Comparison of ENCODE assay signal across 10 cellular contexts in the genomic region with DNA sequence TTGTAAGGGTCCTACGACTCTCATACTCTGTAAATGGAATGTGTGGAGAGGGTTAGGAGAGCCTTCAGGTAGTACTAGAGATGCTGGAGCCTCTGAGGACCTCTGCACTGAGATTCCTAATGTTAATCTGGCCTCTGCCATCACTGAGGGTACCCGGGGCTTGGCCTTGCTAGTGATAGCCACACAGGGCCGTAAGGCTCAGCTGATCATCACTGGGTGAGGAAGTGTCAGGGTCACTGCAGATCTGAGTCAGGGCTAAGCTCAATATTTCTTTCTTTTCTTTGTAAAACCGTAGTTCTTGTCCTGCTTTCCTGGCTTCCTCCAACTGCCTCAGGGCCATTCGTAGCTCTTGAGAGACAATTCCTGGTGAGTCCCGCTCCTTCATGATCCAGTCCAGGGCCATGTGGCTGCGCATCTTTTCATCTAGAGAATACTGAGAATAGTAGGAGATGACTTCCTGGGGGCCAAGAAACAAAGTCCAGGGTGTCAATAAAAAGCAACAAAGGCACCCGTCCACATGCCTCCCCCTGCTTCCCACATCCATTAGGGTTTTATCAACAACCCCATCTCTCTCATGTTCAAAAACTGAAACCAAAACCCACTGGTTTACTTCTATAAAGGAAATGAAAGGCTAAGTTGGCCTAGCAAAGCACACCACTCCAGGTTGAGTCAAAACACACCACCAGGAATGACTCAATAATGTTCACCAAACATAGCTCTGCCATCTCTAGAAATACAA. TPM values are rescaled to one million over a fixed set of nuclear protein-coding genes. Genes with fewer than 3 reads are reported as not detected.
DNase-seq lines count a peak whose midpoint lies in the region; ATAC-seq, FAIRE-seq and TF ChIP-seq lines count a peak whose summit lies in the region.
"Had no signal": no experiment of that assay in that cellular context is flagged by ENCODE, and none has a peak within 500 bp of the region (broad histone marks: within the 10 kb centered on the region; RNA-seq: fewer than 3 reads in every experiment).

No MANE protein-coding gene starts in this region.

- TF ChIP-seq EP300 in HepG2 (IDR thresholded peaks at IDR 0.05; ENCODE audit: low read depth in 2 of 2, low read length in 2 of 2) (no peak), HepG2 (CRISPR knock-in tag; IDR thresholded peaks at IDR 0.05; ENCODE audit: borderline replicate concordance) (no peak), upper lobe of left lung (IDR thresholded peaks at IDR 0.05) (no peak)

- no peak overlapping the region for H3K4me2 ChIP-seq in HepG2 (ENCODE audit: low read depth, low read length)

- DNase-seq in left lung (no peak), HepG2 (ENCODE audit: low spot score) (no peak), upper lobe of left lung (no peak), SHP77 (lab: John Stamatoyannopoulos, UW) (no peak), head of caudate nucleus (no peak)
- DNase-seq: NCI-H510A had no signal

- no peak overlapping the region for H3K27ac ChIP-seq in left lung
- H3K27ac ChIP-seq in HepG2 (ENCODE audit: extremely low read length, insufficient read depth, low read length) = no peak overlapping the region
- no peak overlapping the region for H3K27ac ChIP-seq in upper lobe of left lung

- H3K27me3 ChIP-seq in left lung (no peaks in the 10 kb centered on the region), HepG2 (ENCODE audit: control insufficient read depth in 1 of 2, insufficient read depth in 2 of 2, low read length in 2 of 2) (no peaks in the 10 kb centered on the region), upper lobe of left lung (no peaks in the 10 kb centered on the region)

- intact Hi-C loops in left lung (cut with DNase I) = no loop called here
- intact Hi-C loops in HepG2 (cut with micrococcal nuclease; ENCODE audit: unreplicated experiment) = no loop called here
- intact Hi-C loops in head of caudate nucleus (cut with DNase I) = no loop called here

- no peak for FAIRE-seq in HepG2 (lab: Jason Lieb, UNC)

- H3K36me3 ChIP-seq in left lung (no peaks in the 10 kb centered on the region), HepG2 (replicated peaks in 1 of 2; ENCODE audit: control insufficient read depth in 1 of 2, insufficient read depth in 2 of 2, low read length in 2 of 2) (no peaks in the 10 kb centered on the region), upper lobe of left lung (no peaks in the 10 kb centered on the region)

- ATAC-seq in GM19023 (IDR thresholded peaks at IDR 0.05; ENCODE audit: unreplicated experiment) (peak; percentile 98), GM21723 (IDR thresholded peaks at IDR 0.05; ENCODE audit: unreplicated experiment) (peak; percentile 99), HG03520 (IDR thresholded peaks at IDR 0.05; ENCODE audit: unreplicated experiment) (peak; percentile 99), left lung (peak; percentile 39), HepG2 (no peak), upper lobe of left lung (ENCODE audit: low FRiP score in 2 of 2) (no peak)
- ATAC-seq: naive thymus-derived CD4-positive, alpha-beta T cell had no signal

- 42% methylated on average over 7 of the region's 8 CpGs for WGBS in HepG2 (ENCODE audit: low lambda C conversion rate)
- WGBS in upper lobe of left lung, 2 donors = 75 to 86% methylated on average over 8 of the region's 8 CpGs

- no TSS peak for BruUV-seq in HepG2 (replicated peaks; lab: Mats Ljungman, UMichigan)

- no peak for TF ChIP-seq RAD21 in HepG2 (CRISPR knock-in tag; IDR thresholded peaks at IDR 0.05)

- no peak for TF ChIP-seq CTCF in left lung (IDR thresholded peaks at IDR 0.05)
- TF ChIP-seq CTCF in HepG2 (CRISPR knock-in tag; IDR thresholded peaks at IDR 0.05) = no peak
- no peak for TF ChIP-seq CTCF in upper lobe of left lung (IDR thresholded peaks at IDR 0.05)

- no peak overlapping the region for H3K9ac ChIP-seq in HepG2 (ENCODE audit: insufficient read depth, low read depth, low read length)

- no peak for TF ChIP-seq POLR2A in HepG2 (IDR thresholded peaks at IDR 0.05; ENCODE audit: insufficient read depth in 1 of 2, low read depth in 2 of 2, low read length in 2 of 2)
- no peak for TF ChIP-seq POLR2A in upper lobe of left lung (IDR thresholded peaks at IDR 0.05)

- H3K79me2 ChIP-seq in HepG2 (ENCODE audit: insufficient read depth, low read length) = no peaks in the 10 kb centered on the region

- in situ Hi-C loops in HepG2 (cut with HindIII; ENCODE audit: extremely low pct_ligation_motif_present, low pct_unique_long_range_greater_than_20kb) = no loop called here

- no peaks in the 10 kb centered on the region for H4K20me1 ChIP-seq in HepG2 (ENCODE audit: insufficient read depth, low read length)

- H2AFZ ChIP-seq in HepG2 (ENCODE audit: low read length) = no peak overlapping the region

- H3K4me1 ChIP-seq in left lung = peaks cover 0 to 15% of the 10 kb centered on the region in 2 donors
- no peaks in the 10 kb centered on the region for H3K4me1 ChIP-seq in HepG2 (ENCODE audit: insufficient read depth, low read length)
- no peaks in the 10 kb centered on the region for H3K4me1 ChIP-seq in upper lobe of left lung

- H3K4me3 ChIP-seq in left lung (no peak overlapping the region), HepG2 (replicated peaks in 1 of 3; ENCODE audit: insufficient read depth in 1 of 3, low read depth in 2 of 3, low read length in 3 of 3) (no peak overlapping the region), upper lobe of left lung (no peak overlapping the region)

- CTCF ChIA-PET in HepG2 (lab: Yijun Ruan, JAX; ENCODE audit: low intra/inter-chr PET ratio, low total read pairs) = no interaction called here

- POLR2A ChIA-PET in HepG2 (lab: Yijun Ruan, JAX) = no interaction called here

- no peaks in the 10 kb centered on the region for H3K9me3 ChIP-seq in left lung
- H3K9me3 ChIP-seq in HepG2 (ENCODE audit: low read length) = no peaks in the 10 kb centered on the region
- H3K9me3 ChIP-seq in upper lobe of left lung = no peaks in the 10 kb centered on the region

TF ChIP-seq in HepG2, 621 proteins besides CTCF, POLR2A, EP300 and RAD21 (continues in another document):
- no peak for TF ChIP-seq ZNF296 (CRISPR knock-in tag; conservative IDR thresholded peaks at IDR 0.05)
- no peak for TF ChIP-seq ZNF382 (CRISPR knock-in tag; IDR thresholded peaks at IDR 0.05; ENCODE audit: borderline replicate concordance)
- TF ChIP-seq ZNF282 (IDR thresholded peaks at IDR 0.05; ENCODE audit: partially characterized antibody) = no peak
- no peak for TF ChIP-seq CEBPG (CRISPR knock-in tag; IDR thresholded peaks at IDR 0.05)
- no peak for TF ChIP-seq GFI1 (CRISPR knock-in tag; IDR thresholded peaks at IDR 0.05; ENCODE audit: borderline replicate concordance)
- TF ChIP-seq, protein P1, sequence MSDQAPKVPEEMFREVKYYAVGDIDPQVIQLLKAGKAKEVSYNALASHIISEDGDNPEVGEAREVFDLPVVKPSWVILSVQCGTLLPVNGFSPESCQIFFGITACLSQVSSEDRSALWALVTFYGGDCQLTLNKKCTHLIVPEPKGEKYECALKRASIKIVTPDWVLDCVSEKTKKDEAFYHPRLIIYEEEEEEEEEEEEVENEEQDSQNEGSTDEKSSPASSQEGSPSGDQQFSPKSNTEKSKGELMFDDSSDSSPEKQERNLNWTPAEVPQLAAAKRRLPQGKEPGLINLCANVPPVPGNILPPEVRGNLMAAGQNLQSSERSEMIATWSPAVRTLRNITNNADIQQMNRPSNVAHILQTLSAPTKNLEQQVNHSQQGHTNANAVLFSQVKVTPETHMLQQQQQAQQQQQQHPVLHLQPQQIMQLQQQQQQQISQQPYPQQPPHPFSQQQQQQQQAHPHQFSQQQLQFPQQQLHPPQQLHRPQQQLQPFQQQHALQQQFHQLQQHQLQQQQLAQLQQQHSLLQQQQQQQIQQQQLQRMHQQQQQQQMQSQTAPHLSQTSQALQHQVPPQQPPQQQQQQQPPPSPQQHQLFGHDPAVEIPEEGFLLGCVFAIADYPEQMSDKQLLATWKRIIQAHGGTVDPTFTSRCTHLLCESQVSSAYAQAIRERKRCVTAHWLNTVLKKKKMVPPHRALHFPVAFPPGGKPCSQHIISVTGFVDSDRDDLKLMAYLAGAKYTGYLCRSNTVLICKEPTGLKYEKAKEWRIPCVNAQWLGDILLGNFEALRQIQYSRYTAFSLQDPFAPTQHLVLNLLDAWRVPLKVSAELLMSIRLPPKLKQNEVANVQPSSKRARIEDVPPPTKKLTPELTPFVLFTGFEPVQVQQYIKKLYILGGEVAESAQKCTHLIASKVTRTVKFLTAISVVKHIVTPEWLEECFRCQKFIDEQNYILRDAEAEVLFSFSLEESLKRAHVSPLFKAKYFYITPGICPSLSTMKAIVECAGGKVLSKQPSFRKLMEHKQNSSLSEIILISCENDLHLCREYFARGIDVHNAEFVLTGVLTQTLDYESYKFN (CRISPR knock-in tag; conservative IDR thresholded peaks at IDR 0.05) = no peak
- TF ChIP-seq TSC22D2 (CRISPR knock-in tag; IDR thresholded peaks at IDR 0.05; ENCODE audit: borderline replicate concordance) = no peak
- TF ChIP-seq ZNF354B (CRISPR knock-in tag; IDR thresholded peaks at IDR 0.05) = no peak
- no peak for TF ChIP-seq ZNF75D (CRISPR knock-in tag; IDR thresholded peaks at IDR 0.05; ENCODE audit: borderline replicate concordance)
- no peak for TF ChIP-seq TBX2 (CRISPR knock-in tag; IDR thresholded peaks at IDR 0.05; ENCODE audit: borderline replicate concordance)

RNA-seq across cellular contexts. Expression of a gene that starts 47.7 kb away (rescaled TPM):
- not detected for total RNA-seq in left lung
- not detected in 2 replicates for total RNA-seq in HepG2 (2016; rRNA removed; fragmentation: Illumina TruSeq; extraction: Trizol)
- total RNA-seq in HepG2 (2016; cell fraction: cytosol; rRNA removed; fragmentation: Illumina TruSeq; extraction: Trizol; ENCODE audit: low read depth) = not detected in 2 replicates
- not detected in 2 replicates for total RNA-seq in HepG2 (2016; cell fraction: insoluble cytoplasmic fraction; rRNA removed; fragmentation: Illumina TruSeq; extraction: Trizol)
- total RNA-seq in HepG2 (2016; cell fraction: membrane; rRNA removed; fragmentation: Illumina TruSeq; extraction: Trizol) = not detected in 2 replicates
- not detected in 2 replicates for total RNA-seq in HepG2 (2016; cell fraction: nucleus; rRNA removed; fragmentation: Illumina TruSeq; extraction: Trizol)
- polyA plus RNA-seq in HepG2 (2011; rRNA removed) = not detected in 2 replicates
- not detected in 2 replicates for polyA plus RNA-seq in HepG2 (2011; cell fraction: cytosol; rRNA removed)
- polyA plus RNA-seq in HepG2 (2011; cell fraction: nucleus; rRNA removed) = not detected in 2 replicates
- not detected in 2 replicates for polyA plus RNA-seq in HepG2 (2012)
- not detected in 2 replicates for polyA plus RNA-seq in HepG2 (2016; cell fraction: cytosol; fragmentation: Illumina TruSeq; extraction: Trizol; ENCODE audit: low read depth)
- not detected in 2 replicates for polyA plus RNA-seq in HepG2 (2016; cell fraction: insoluble cytoplasmic fraction; fragmentation: Illumina TruSeq; extraction: Trizol; ENCODE audit: low read depth)
- not detected in 2 replicates for polyA plus RNA-seq in HepG2 (2016; cell fraction: membrane; fragmentation: Illumina TruSeq; extraction: Trizol; ENCODE audit: low read depth)
- not detected in 2 replicates for polyA plus RNA-seq in HepG2 (2016; cell fraction: nucleus; fragmentation: Illumina TruSeq; extraction: Trizol; ENCODE audit: insufficient read depth, low read depth)
- polyA minus RNA-seq in HepG2 (2011; rRNA and poly(A)+ RNA removed; ENCODE audit: low replicate concordance) = not detected in 2 replicates
- not detected in 2 replicates for polyA minus RNA-seq in HepG2 (2011; cell fraction: cytosol; rRNA and poly(A)+ RNA removed)
- polyA minus RNA-seq in HepG2 (2011; cell fraction: nucleus; rRNA and poly(A)+ RNA removed) = not detected in 2 replicates
- total RNA-seq in upper lobe of left lung = under 1 TPM in 1 of 6 donors, not detected in 5; 0.54 TPM
- total RNA-seq: naive thymus-derived CD4-positive, alpha-beta T cell had no signal
- polyA plus RNA-seq: naive thymus-derived CD4-positive, alpha-beta T cell had no signal

Comparison
In these comparisons a context has a peak if more than half of its experiments do, and no peak if none do; other contexts are left out.
1. ATAC-seq: peak in GM19023 (single experiment), GM21723 (single experiment), HG03520 (single experiment) and left lung (single experiment); none in HepG2 (single experiment) and upper lobe of left lung (0 of 2).